ENCODE assay signal across 34 cellular contexts in the genomic region with DNA sequence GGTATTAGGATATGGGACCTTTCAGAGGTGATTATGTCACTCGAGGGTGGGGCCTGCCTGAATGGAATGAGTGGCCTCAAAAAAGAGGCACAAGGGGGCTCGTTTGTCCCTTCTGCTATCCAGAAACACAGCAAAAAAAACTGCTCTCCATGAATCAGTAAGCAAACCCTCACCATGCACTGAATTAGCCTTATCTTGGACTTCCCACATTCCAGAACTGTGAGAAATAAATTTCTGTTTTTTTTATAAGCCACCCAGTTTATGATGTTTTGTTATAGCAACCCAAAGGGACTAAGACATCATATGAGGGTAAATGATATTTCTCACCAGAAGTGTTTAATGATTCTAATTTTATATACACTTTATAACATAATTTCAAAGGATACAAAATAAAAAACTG.
"Had no signal": no experiment of that assay in that cellular context is flagged by ENCODE, and none has a peak within 500 bp of the region (broad histone marks: within the 10 kb centered on the region; RNA-seq: fewer than 3 reads in every experiment).

No MANE protein-coding gene starts in this region.

- H3K9me3 Mint-ChIP-seq: activated CD4-positive, alpha-beta T cell treated with anti-CD3 and anti-CD28 coated beads, Interleukin-2, amount 10 ng/mL, durations not matched to agents 24 days and 14 days; activated T-helper 1 cell treated with anti-CD3 and anti-CD28 coated beads, Interleukin-12 subunit alpha, Interleukin-12 subunit beta, Interleukin-2, Interleukin-4 antibody, amounts not matched to agents 30 ng/mL and 10 ng/mL and 1 ng/mL, durations not matched to agents 14 hours and 24 hours and 36 hours; neural crest cell had no signal

- ATAC-seq: body of pancreas; naive thymus-derived CD4-positive, alpha-beta T cell; pancreas; sciatic nerve; stimulated activated naive CD8-positive, alpha-beta T cell treated with anti-CD3 and anti-CD28 coated beads, Interleukin-15, Interleukin-2, amounts not matched to agents 100 U/mL and 50 U/mL, for 24 hours; T-helper 17 cell had no signal

- H3K4me1 Mint-ChIP-seq: activated CD4-positive, alpha-beta T cell treated with anti-CD3 and anti-CD28 coated beads, Interleukin-2, amount 10 ng/mL, durations not matched to agents 24 days and 14 days; activated naive CD8-positive, alpha-beta T cell treated with anti-CD3 and anti-CD28 coated beads for 36 hours; naive thymus-derived CD4-positive, alpha-beta T cell; neural crest cell; T-helper 17 cell had no signal

- H3K36me3 Mint-ChIP-seq: activated CD4-positive, alpha-beta memory T cell treated with anti-CD3 and anti-CD28 coated beads for 36 hours; activated naive CD8-positive, alpha-beta T cell treated with anti-CD3 and anti-CD28 coated beads for 36 hours had no signal

- H3K27me3 ChIP-seq: body of pancreas, esophagus squamous epithelium, pancreas had no signal

- DNase-seq: activated CD4-positive, alpha-beta memory T cell treated with anti-CD3 and anti-CD28 coated beads for 36 hours; activated CD4-positive, alpha-beta T cell treated with anti-CD3 and anti-CD28 coated beads, Interleukin-2, amount 10 ng/mL, durations not matched to agents 24 days and 14 days; activated CD4-positive, CD25-positive, alpha-beta regulatory T cell treated with anti-CD3 and anti-CD28 coated beads, Interleukin-2, amount 50 U/mL, for 72 hours; activated CD8-positive, alpha-beta memory T cell treated with anti-CD3 and anti-CD28 coated beads, Interleukin-2, amount 50 U/mL, for 4 hours; activated effector memory CD4-positive, alpha-beta T cell treated with anti-CD3 and anti-CD28 coated beads, Interleukin-2, amount 50 U/mL, for 16 hours; activated naive CD4-positive, alpha-beta T cell treated with anti-CD3 and anti-CD28 coated beads for 36 hours; activated naive CD8-positive, alpha-beta T cell treated with anti-CD3 and anti-CD28 coated beads for 36 hours; activated T-cell treated with anti-CD3 and anti-CD28 coated beads, Interleukin-2, amount 50 U/mL, for 1 hour; amniotic stem cell; body of pancreas; central memory CD4-positive, alpha-beta T cell; dermis blood vessel endothelial cell; effector CD4-positive, alpha-beta T cell; esophagus squamous epithelium; islet precursor cell; left ventricle myocardium inferior; midbrain; naive thymus-derived CD4-positive, alpha-beta T cell; nucleus accumbens; pancreas; retina; stimulated activated CD4-positive, alpha-beta T cell treated with anti-CD3 and anti-CD28 coated beads, Interleukin-12 subunit alpha, Interleukin-12 subunit beta, amount 100 ng/mL, for 4 hours; stimulated activated CD4-positive, alpha-beta T cell treated with anti-CD3 and anti-CD28 coated beads, Interleukin-4, amount 100 ng/mL, for 1 hour; stimulated activated naive CD8-positive, alpha-beta T cell treated with anti-CD3 and anti-CD28 coated beads, Interleukin-15, Interleukin-2, amounts not matched to agents 100 U/mL and 50 U/mL, for 24 hours; T-helper 17 cell; T1000 had no signal

- H3K27me3 Mint-ChIP-seq: activated CD4-positive, alpha-beta memory T cell treated with anti-CD3 and anti-CD28 coated beads for 36 hours; activated CD4-positive, alpha-beta T cell treated with anti-CD3 and anti-CD28 coated beads, Interleukin-2, amount 10 ng/mL, durations not matched to agents 24 days and 14 days; activated naive CD8-positive, alpha-beta T cell treated with anti-CD3 and anti-CD28 coated beads for 36 hours; naive thymus-derived CD4-positive, alpha-beta T cell; T-helper 17 cell had no signal

- H3K27ac Mint-ChIP-seq: activated CD4-positive, alpha-beta memory T cell treated with anti-CD3 and anti-CD28 coated beads for 36 hours; activated CD4-positive, alpha-beta T cell treated with anti-CD3 and anti-CD28 coated beads, Interleukin-2, amount 10 ng/mL, durations not matched to agents 24 days and 14 days; activated naive CD4-positive, alpha-beta T cell treated with anti-CD3 and anti-CD28 coated beads for 36 hours; activated naive CD8-positive, alpha-beta T cell treated with anti-CD3 and anti-CD28 coated beads for 36 hours; activated T-helper 1 cell treated with anti-CD3 and anti-CD28 coated beads, Interleukin-12 subunit alpha, Interleukin-12 subunit beta, Interleukin-2, Interleukin-4 antibody, amounts not matched to agents 30 ng/mL and 10 ng/mL and 1 ng/mL, durations not matched to agents 14 hours and 24 hours and 36 hours; naive thymus-derived CD4-positive, alpha-beta T cell; T-helper 17 cell had no signal

- H3K4me3 Mint-ChIP-seq: activated CD4-positive, alpha-beta memory T cell treated with anti-CD3 and anti-CD28 coated beads for 36 hours; activated CD4-positive, alpha-beta T cell treated with anti-CD3 and anti-CD28 coated beads, Interleukin-2, amount 10 ng/mL, durations not matched to agents 24 days and 14 days; activated naive CD4-positive, alpha-beta T cell treated with anti-CD3 and anti-CD28 coated beads for 36 hours; activated naive CD8-positive, alpha-beta T cell treated with anti-CD3 and anti-CD28 coated beads for 36 hours; activated T-helper 1 cell treated with anti-CD3 and anti-CD28 coated beads, Interleukin-12 subunit alpha, Interleukin-12 subunit beta, Interleukin-2, Interleukin-4 antibody, amounts not matched to agents 30 ng/mL and 10 ng/mL and 1 ng/mL, durations not matched to agents 14 hours and 24 hours and 36 hours; naive thymus-derived CD4-positive, alpha-beta T cell; neural crest cell; T-helper 17 cell had no signal

- H3K36me3 ChIP-seq: esophagus squamous epithelium, left ventricle myocardium inferior, pancreas, prostate gland, thoracic aorta had no signal

- H3K4me3 ChIP-seq: body of pancreas, esophagus squamous epithelium, left ventricle myocardium inferior, lung, pancreas, prostate gland, skin epidermis, thoracic aorta had no signal

- H3K27ac ChIP-seq: body of pancreas, epithelial cell of prostate, esophagus squamous epithelium, left ventricle myocardium inferior, pancreas, prostate gland, skin epidermis, thoracic aorta had no signal
